ENCODE assay signal across 14 cellular contexts in the genomic region with DNA sequence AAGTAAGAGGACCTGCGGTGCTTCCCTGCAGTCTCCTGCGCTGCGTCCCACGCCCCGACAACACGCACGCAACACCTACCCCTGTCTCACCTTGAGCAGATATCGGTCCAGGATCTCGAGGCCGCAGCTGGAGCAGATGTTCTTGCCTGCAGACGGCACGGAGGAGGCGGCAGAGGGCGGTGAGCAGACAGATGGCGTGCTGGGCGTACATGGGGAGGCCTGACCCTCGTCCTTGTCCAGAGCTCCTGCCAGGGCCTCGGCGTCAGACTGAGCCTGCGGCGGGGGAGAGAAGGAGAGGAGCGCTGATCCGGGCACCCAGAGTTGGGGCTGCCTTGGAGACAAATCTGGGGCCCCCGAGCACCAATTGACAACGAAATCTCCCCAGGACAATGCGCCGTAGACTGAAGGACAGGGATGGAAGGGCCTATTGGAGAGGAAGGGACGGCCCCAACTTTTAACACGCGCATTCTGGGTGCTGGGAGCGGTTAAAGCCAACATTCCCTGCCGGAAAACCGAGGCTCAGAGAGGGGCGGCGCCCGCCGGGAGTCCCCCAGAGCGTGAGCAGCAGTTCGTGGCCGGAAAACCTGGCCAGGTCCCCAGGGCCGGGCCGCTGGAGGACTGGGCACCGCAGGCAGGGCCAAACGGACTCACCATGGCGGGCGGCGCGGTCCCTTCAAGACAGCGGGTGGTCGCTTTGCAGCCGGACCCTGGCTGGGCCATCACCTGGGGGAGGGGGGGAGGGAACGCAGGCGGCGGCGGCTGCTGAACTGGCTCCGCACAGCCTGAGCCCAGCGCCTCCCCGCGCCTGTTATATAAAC. TPM values are rescaled to one million over a fixed set of nuclear protein-coding genes. Genes with fewer than 3 reads are reported as not detected.
DNase-seq lines count a peak whose midpoint lies in the region; ATAC-seq and TF ChIP-seq lines count a peak whose summit lies in the region.
"Had no signal": no experiment of that assay in that cellular context is flagged by ENCODE, and none has a peak within 500 bp of the region (broad histone marks: within the 10 kb centered on the region; RNA-seq: fewer than 3 reads in every experiment).

No MANE protein-coding gene starts in this region.

- peaks cover 38 to 47% of the 10 kb centered on the region in 2 donors for H3K27me3 ChIP-seq in right atrium auricular region
- no peaks in the 10 kb centered on the region for H3K27me3 ChIP-seq in naive thymus-derived CD4-positive, alpha-beta T cell (ENCODE audit: control insufficient read depth in 2 of 2, insufficient read depth in 2 of 2, low read length in 2 of 2)
- H3K27me3 ChIP-seq: SJSA1 had no signal

- TF ChIP-seq CTCF in right atrium auricular region (IDR thresholded peaks at IDR 0.05) = no peak
- no peak for TF ChIP-seq CTCF in endothelial cell (IDR thresholded peaks at IDR 0.05; ENCODE audit: unreplicated experiment)

- CTCF ChIA-PET in naive thymus-derived CD4-positive, alpha-beta T cell (lab: Charles Lee) = no interaction called here

- H3K27ac ChIP-seq in right atrium auricular region = no peak overlapping the region
- no peak overlapping the region for H3K27ac ChIP-seq in naive thymus-derived CD4-positive, alpha-beta T cell (ENCODE audit: low read depth, low read length)
- no peak overlapping the region for H3K27ac ChIP-seq in urinary bladder (ENCODE audit: low read depth)
- H3K27ac ChIP-seq: cardiac muscle cell, left lung, SJSA1, transverse colon had no signal

- H3K36me3 Mint-ChIP-seq in endothelial cell (ENCODE audit: low read depth, unreplicated experiment) = peaks cover 14% of the 10 kb centered on the region
- peaks cover 0 to 5% (median 0%) of the 10 kb centered on the region in 5 donors for H3K36me3 Mint-ChIP-seq in naive thymus-derived CD4-positive, alpha-beta T cell

- peaks cover 4% of the 10 kb centered on the region for H3K9me3 Mint-ChIP-seq in endothelial cell (ENCODE audit: unreplicated experiment)
- peaks cover 0 to 4% (median 0%) of the 10 kb centered on the region in 11 donors for H3K9me3 Mint-ChIP-seq in naive thymus-derived CD4-positive, alpha-beta T cell

- H3K27me3 Mint-ChIP-seq in endothelial cell (ENCODE audit: unreplicated experiment) = peaks cover 29% of the 10 kb centered on the region
- H3K27me3 Mint-ChIP-seq in naive thymus-derived CD4-positive, alpha-beta T cell = peaks cover 44 to 56% (median 46%) of the 10 kb centered on the region in 5 donors

- H3K36me3 ChIP-seq in right atrium auricular region (no peaks in the 10 kb centered on the region), urinary bladder (ENCODE audit: insufficient read depth) (no peaks in the 10 kb centered on the region)
- no peaks in the 10 kb centered on the region for H3K36me3 ChIP-seq in naive thymus-derived CD4-positive, alpha-beta T cell (ENCODE audit: control insufficient read depth in 2 of 3, insufficient read depth in 3 of 3, low read length in 3 of 3)
- H3K36me3 ChIP-seq: cardiac muscle cell, left lung, transverse colon had no signal

- POLR2A ChIA-PET in naive thymus-derived CD4-positive, alpha-beta T cell (lab: Charles Lee) = no interaction called here

- H3K4me3 Mint-ChIP-seq in endothelial cell (ENCODE audit: unreplicated experiment) = peak overlapping the region; percentile 91
- peak overlapping the region in 6 of 10 donors; percentile 11 to 71 (median 52) for H3K4me3 Mint-ChIP-seq in naive thymus-derived CD4-positive, alpha-beta T cell

- peaks cover 0 to 32% of the 10 kb centered on the region in 2 donors for H3K4me1 ChIP-seq in right atrium auricular region
- no peaks in the 10 kb centered on the region for H3K4me1 ChIP-seq in naive thymus-derived CD4-positive, alpha-beta T cell (ENCODE audit: control insufficient read depth in 2 of 2, insufficient read depth in 2 of 2, low read length in 2 of 2)
- no peaks in the 10 kb centered on the region for H3K4me1 ChIP-seq in urinary bladder (ENCODE audit: insufficient read depth)

- WGBS in urinary bladder = 11% methylated on average over 59 of the region's 59 CpGs

- H3K9me3 ChIP-seq in right atrium auricular region = no peaks in the 10 kb centered on the region
- H3K9me3 ChIP-seq in naive thymus-derived CD4-positive, alpha-beta T cell (ENCODE audit: control insufficient read depth in 2 of 3, low read length in 3 of 3) = no peaks in the 10 kb centered on the region
- H3K9me3 ChIP-seq: left lung, SJSA1, transverse colon had no signal

- ATAC-seq in Right ventricle myocardium superior (ENCODE audit: poor library complexity) (no peak), HG02571 (IDR thresholded peaks at IDR 0.05; ENCODE audit: unreplicated experiment) (no peak)
- ATAC-seq in naive thymus-derived CD4-positive, alpha-beta T cell = no peak
- ATAC-seq: left lung had no signal

- DNase-seq in right atrium auricular region (ENCODE audit: low spot score) (no peak), Right ventricle myocardium superior (no peak), endothelial cell (ENCODE audit: low spot score) (no peak), SIG-M5 treated with dmso at 0.1 percent for 504 hours (lab: John Stamatoyannopoulos, UW; ENCODE audit: unreplicated experiment) (no peak)
- peak in 1 of 9 donors; percentile 19 for DNase-seq in naive thymus-derived CD4-positive, alpha-beta T cell
- DNase-seq in activated CD4-positive, CD25-positive, alpha-beta regulatory T cell treated with anti-CD3 and anti-CD28 coated beads, Interleukin-2, amount 50 U/mL, for 72 hours = no peak
- DNase-seq: GDM1, left lung, NCI-H1417 treated with DMSO at 0.1 percent for 48 hours, transverse colon had no signal

- peak overlapping the region; percentile 39 for H3K27ac Mint-ChIP-seq in endothelial cell (ENCODE audit: unreplicated experiment)
- H3K27ac Mint-ChIP-seq in naive thymus-derived CD4-positive, alpha-beta T cell = no peak overlapping the region

- H3K4me1 Mint-ChIP-seq in endothelial cell (ENCODE audit: unreplicated experiment) = peaks cover 34% of the 10 kb centered on the region
- peaks cover 0 to 15% (median 5%) of the 10 kb centered on the region in 7 donors for H3K4me1 Mint-ChIP-seq in naive thymus-derived CD4-positive, alpha-beta T cell

- intact Hi-C loops in Right ventricle myocardium superior (cut with DNase I) = no loop called here
- intact Hi-C loops in naive thymus-derived CD4-positive, alpha-beta T cell (cut with micrococcal nuclease) = no loop called here

- H3K4me3 ChIP-seq in right atrium auricular region (peak overlapping the region; percentile 26 to 49), urinary bladder (ENCODE audit: low read depth, low read length) (peak overlapping the region; percentile 36)
- H3K4me3 ChIP-seq in naive thymus-derived CD4-positive, alpha-beta T cell (ENCODE audit: low read length) = no peak overlapping the region
- H3K4me3 ChIP-seq: SJSA1 had no signal

RNA-seq across cellular contexts. Expression of a gene that starts 1.8 kb away (rescaled TPM):
- total RNA-seq in right atrium auricular region (1 to 10 TPM; 2.8 to 3.2 TPM), Right ventricle myocardium superior (3.4 TPM), endothelial cell (ENCODE audit: unreplicated experiment) (6.0 TPM), urinary bladder (2.2 TPM)
- total RNA-seq in naive thymus-derived CD4-positive, alpha-beta T cell = not detected
- not detected for polyA plus RNA-seq in naive thymus-derived CD4-positive, alpha-beta T cell
- 6.8 TPM for polyA plus RNA-seq in urinary bladder
- polyA plus RNA-seq: cardiac muscle cell had no signal

RNA-seq across cellular contexts. Expression of a gene that starts 37.7 kb away (rescaled TPM):
- total RNA-seq in right atrium auricular region (10 to 100 TPM; 19.2 to 23.2 TPM), Right ventricle myocardium superior (37.3 TPM), endothelial cell (ENCODE audit: unreplicated experiment) (22.2 TPM), urinary bladder (19.1 TPM)
- 10 to 100 TPM; 14.2 to 22.9 (median 15.8) TPM for total RNA-seq in naive thymus-derived CD4-positive, alpha-beta T cell
- 10 to 100 TPM; 18.2 to 26.3 TPM for polyA plus RNA-seq in naive thymus-derived CD4-positive, alpha-beta T cell
- 14.4 TPM for polyA plus RNA-seq in urinary bladder

RNA-seq across cellular contexts. Expression of a gene that starts 37.7 kb away (rescaled TPM):
- 10 to 100 TPM; 20.7 to 21.4 TPM for total RNA-seq in right atrium auricular region
- 35.7 TPM for total RNA-seq in Right ventricle myocardium superior
- 40.3 TPM for total RNA-seq in endothelial cell (ENCODE audit: unreplicated experiment)
- total RNA-seq in naive thymus-derived CD4-positive, alpha-beta T cell = 10 to 100 TPM; 28.1 to 35.8 (median 33.3) TPM
- polyA plus RNA-seq in naive thymus-derived CD4-positive, alpha-beta T cell = 10 to 100 TPM; 18.6 to 24.3 TPM
- 42.0 TPM for total RNA-seq in urinary bladder
- 22.7 TPM for polyA plus RNA-seq in urinary bladder
